8 cellular contexts compared by ENCODE assay signal in genomic region chr15:54803139-54803808, GRCh38.
A peak's percentile ranks its signal among the peaks of the same experiment; 100 is the strongest.
DNase-seq lines count a peak whose midpoint lies in the region; ATAC-seq, FAIRE-seq and TF ChIP-seq lines count a peak whose summit lies in the region.

No MANE protein-coding gene starts in this region.

- H3K4me1 ChIP-seq in foreskin keratinocyte (peaks cover under 1% of the 10 kb centered on the region), mesenchymal stem cell (ENCODE audit: control insufficient read depth, insufficient read depth, low read depth, low read length) (no peaks in the 10 kb centered on the region)

- WGBS in mesenchymal stem cell, result 68% methylated on average over 3 of the region's 4 CpGs

- no peaks in the 10 kb centered on the region for H3K9me3 ChIP-seq in mesenchymal stem cell (ENCODE audit: control insufficient read depth, low read length)

- H3K23ac ChIP-seq in mesenchymal stem cell (ENCODE audit: low read length in 2 of 2), result no peak overlapping the region

- H2BK12ac ChIP-seq in mesenchymal stem cell (ENCODE audit: low read length in 2 of 2), result no peak overlapping the region

- H3K36me3 ChIP-seq in mesenchymal stem cell (ENCODE audit: control insufficient read depth in 1 of 2, insufficient read depth in 2 of 2, low read depth in 1 of 2, low read length in 2 of 2), result no peaks in the 10 kb centered on the region

- no peak overlapping the region for H2BK120ac ChIP-seq in mesenchymal stem cell (ENCODE audit: low read depth, low read length)

- no peaks in the 10 kb centered on the region for H3K79me1 ChIP-seq in mesenchymal stem cell (replicated peaks; ENCODE audit: low read length, poor library complexity, severe bottlenecking)

- ATAC-seq in HG02610 (IDR thresholded peaks at IDR 0.05; ENCODE audit: unreplicated experiment) (peak; percentile 90), foreskin keratinocyte (peak; percentile 92)

- H2AFZ ChIP-seq in mesenchymal stem cell (ENCODE audit: low read depth, low read length), result no peak overlapping the region

- no peak overlapping the region for H3K18ac ChIP-seq in mesenchymal stem cell (ENCODE audit: low read depth in 1 of 2, low read length in 2 of 2)

- no peak overlapping the region for H2BK15ac ChIP-seq in mesenchymal stem cell (ENCODE audit: low read depth, poor library complexity, severe bottlenecking)

- no peak overlapping the region for H2BK5ac ChIP-seq in mesenchymal stem cell (ENCODE audit: low read depth, low read length, poor library complexity, severe bottlenecking)

- no peak overlapping the region for H4K91ac ChIP-seq in mesenchymal stem cell (ENCODE audit: low read length)

- H3K27ac ChIP-seq in foreskin keratinocyte (no peak overlapping the region), mesenchymal stem cell (ENCODE audit: low read length, poor library complexity, severe bottlenecking) (no peak overlapping the region)

- H3K4ac ChIP-seq in mesenchymal stem cell (ENCODE audit: low read depth in 1 of 2, low read length in 2 of 2), result no peak overlapping the region

- no peak for TF ChIP-seq CTCF in foreskin keratinocyte (conservative IDR thresholded peaks at IDR 0.05)

- no peak overlapping the region for H3K14ac ChIP-seq in mesenchymal stem cell (ENCODE audit: low read length in 2 of 2)

- no peak overlapping the region for H3K4me2 ChIP-seq in mesenchymal stem cell (ENCODE audit: low read length, poor library complexity, severe bottlenecking)

- no peak for TF ChIP-seq POLR2A in GM12892 (IDR thresholded peaks at IDR 0.05; ENCODE audit: low read depth, low read length)

- H3K27me3 ChIP-seq in foreskin keratinocyte (no peaks in the 10 kb centered on the region), mesenchymal stem cell (ENCODE audit: control insufficient read depth in 1 of 2, insufficient read depth in 1 of 2, low read length in 2 of 2) (no peaks in the 10 kb centered on the region)

- no peak overlapping the region for H4K8ac ChIP-seq in mesenchymal stem cell (ENCODE audit: low read length)

- H3K4me3 ChIP-seq in mesenchymal stem cell (ENCODE audit: insufficient read depth in 1 of 2, low read depth in 1 of 2, low read length in 2 of 2), result no peak overlapping the region

- H3K9ac ChIP-seq in mesenchymal stem cell (ENCODE audit: low read length), result no peak overlapping the region

- H2AK5ac ChIP-seq in mesenchymal stem cell (ENCODE audit: low read length, severe bottlenecking), result no peak overlapping the region

- DNase-seq in GM12892 (ENCODE audit: insufficient read length), result no peak
- DNase-seq in NAMALWA (ENCODE audit: low spot score), result peak; percentile 26
- peak in 1 of 2 donors; percentile 8 for DNase-seq in foreskin keratinocyte
- no peak for DNase-seq in mesenchymal stem cell
- DNase-seq in SHP77 (lab: John Stamatoyannopoulos, UW), result no peak
- DNase-seq in HPDE6-E6E7 (ENCODE audit: extremely low spot score), result no peak
- DNase-seq in middle frontal gyrus (ENCODE audit: extremely low spot score, low spot score), result no peak

- peak; percentile 9 for FAIRE-seq in GM12892 (lab: Jason Lieb, UNC)
